Comparison of ENCODE assay signal across 24 cellular contexts in the genomic region with DNA sequence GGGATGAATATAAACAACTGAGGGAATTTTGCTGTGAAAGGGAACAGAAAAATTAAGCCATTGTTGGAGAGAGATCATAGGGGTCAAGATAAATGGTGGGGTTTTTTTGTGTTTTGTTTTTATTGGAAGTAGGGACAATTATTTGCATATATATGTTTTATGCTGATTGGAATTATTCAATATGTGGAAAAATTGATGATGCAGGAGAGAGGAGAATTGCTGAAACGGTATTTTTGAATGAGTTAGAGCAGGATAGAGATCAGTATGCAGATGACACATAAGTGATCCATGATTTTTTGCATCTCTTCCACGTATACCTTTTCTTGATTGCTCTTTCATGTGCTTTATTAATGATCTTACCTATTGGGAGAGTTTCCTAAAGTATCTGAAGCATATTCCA.
"Had no signal": no experiment of that assay in that cellular context is flagged by ENCODE, and none has a peak within 500 bp of the region (broad histone marks: within the 10 kb centered on the region; RNA-seq: fewer than 3 reads in every experiment).

No MANE protein-coding gene starts in this region.

- ATAC-seq: activated CD4-positive, alpha-beta T cell treated with anti-CD3 and anti-CD28 coated beads for 36 hours; activated T-cell treated with anti-CD3 and anti-CD28 coated beads, Interleukin-2, amount 50 U/mL, for 4 hours; esophagus mucosa; stimulated activated memory B cell treated with anti-CD40 and anti-IgM and Interleukin-4, amounts not matched to agents 10 μg/mL and 1 μg/mL and 100 μg/mL, for 72 hours had no signal

- H3K27ac Mint-ChIP-seq: activated B cell treated with CpG ODN at 0.5 μM for 24 hours; activated CD4-positive, alpha-beta T cell treated with anti-CD3 and anti-CD28 coated beads for 36 hours; activated naive CD8-positive, alpha-beta T cell treated with anti-CD3 and anti-CD28 coated beads, Interleukin-2, amount 10 ng/mL, durations not matched to agents 7 days and 5 days; mesothelial cell of epicardium; nephron; stimulated activated memory B cell treated with anti-CD40 and anti-IgM and Interleukin-4, amounts not matched to agents 10 μg/mL and 1 μg/mL and 100 μg/mL, for 72 hours had no signal

- H3K4me3 Mint-ChIP-seq: activated B cell treated with CpG ODN at 0.5 μM for 24 hours; activated CD4-positive, alpha-beta T cell treated with anti-CD3 and anti-CD28 coated beads for 36 hours; activated naive CD8-positive, alpha-beta T cell treated with anti-CD3 and anti-CD28 coated beads, Interleukin-2, amount 10 ng/mL, durations not matched to agents 7 days and 5 days; activated T-cell treated with anti-CD3 and anti-CD28 coated beads, Interleukin-2, amount 50 U/mL, for 4 hours; immature natural killer cell; mesothelial cell of epicardium; nephron; stimulated activated memory B cell treated with anti-CD40 and anti-IgM and Interleukin-4, amounts not matched to agents 10 μg/mL and 1 μg/mL and 100 μg/mL, for 72 hours had no signal

- DNase-seq: activated B cell treated with CpG ODN at 0.5 μM for 24 hours; activated CD4-positive, alpha-beta T cell treated with anti-CD3 and anti-CD28 coated beads for 36 hours; activated CD4-positive, alpha-beta T cell treated with anti-CD3 and anti-CD28 coated beads, Interleukin-2, amount 50 U/mL, for 4 hours; activated CD8-positive, alpha-beta memory T cell treated with anti-CD3 and anti-CD28 coated beads for 24 hours; activated CD8-positive, alpha-beta memory T cell treated with anti-CD3 and anti-CD28 coated beads, Interleukin-2, amount 50 U/mL, for 4 hours; activated naive CD4-positive, alpha-beta T cell treated with Interleukin-2 at 50 U/mL for 16 hours; activated naive CD8-positive, alpha-beta T cell treated with anti-CD3 and anti-CD28 coated beads, Interleukin-2, amount 10 ng/mL, durations not matched to agents 7 days and 5 days; activated T-cell treated with anti-CD3 and anti-CD28 coated beads, Interleukin-2, amount 50 U/mL, for 4 hours; effector memory CD4-positive, alpha-beta T cell; left ventricle myocardium inferior; nucleus accumbens; sigmoid colon; stimulated activated CD4-positive, alpha-beta T cell treated with anti-CD3 and anti-CD28 coated beads, Interleukin-15, amount 100 ng/mL, for 24 hours; T-helper 9 cell; transverse colon; uterus had no signal

- H3K36me3 ChIP-seq: left ventricle myocardium inferior, sigmoid colon, transverse colon, uterus had no signal

- H3K4me3 ChIP-seq: hepatocyte, left ventricle myocardium inferior, sigmoid colon, smooth muscle cell, transverse colon, uterus had no signal

- H2AFZ ChIP-seq: hepatocyte, parathyroid adenoma had no signal

- H3K9ac ChIP-seq: parathyroid adenoma had no signal

- H3K4me2 ChIP-seq: hepatocyte, smooth muscle cell had no signal

- H3K27ac ChIP-seq: hepatocyte, left ventricle myocardium inferior, parathyroid adenoma, sigmoid colon, transverse colon, uterus had no signal

- H3K36me3 Mint-ChIP-seq: immature natural killer cell; mesothelial cell of epicardium; stimulated activated memory B cell treated with anti-CD40 and anti-IgM and Interleukin-4, amounts not matched to agents 10 μg/mL and 1 μg/mL and 100 μg/mL, for 72 hours had no signal

- H3K27me3 ChIP-seq: hepatocyte, sigmoid colon, transverse colon, uterus had no signal

- H3K9me3 ChIP-seq: left ventricle myocardium inferior, sigmoid colon, transverse colon, uterus had no signal

- H3K27me3 Mint-ChIP-seq: activated B cell treated with CpG ODN at 0.5 μM for 24 hours; activated CD4-positive, alpha-beta T cell treated with anti-CD3 and anti-CD28 coated beads for 36 hours; activated naive CD8-positive, alpha-beta T cell treated with anti-CD3 and anti-CD28 coated beads, Interleukin-2, amount 10 ng/mL, durations not matched to agents 7 days and 5 days; stimulated activated memory B cell treated with anti-CD40 and anti-IgM and Interleukin-4, amounts not matched to agents 10 μg/mL and 1 μg/mL and 100 μg/mL, for 72 hours had no signal
